Comparison of ENCODE assay signal across 19 cellular contexts in the genomic region with DNA sequence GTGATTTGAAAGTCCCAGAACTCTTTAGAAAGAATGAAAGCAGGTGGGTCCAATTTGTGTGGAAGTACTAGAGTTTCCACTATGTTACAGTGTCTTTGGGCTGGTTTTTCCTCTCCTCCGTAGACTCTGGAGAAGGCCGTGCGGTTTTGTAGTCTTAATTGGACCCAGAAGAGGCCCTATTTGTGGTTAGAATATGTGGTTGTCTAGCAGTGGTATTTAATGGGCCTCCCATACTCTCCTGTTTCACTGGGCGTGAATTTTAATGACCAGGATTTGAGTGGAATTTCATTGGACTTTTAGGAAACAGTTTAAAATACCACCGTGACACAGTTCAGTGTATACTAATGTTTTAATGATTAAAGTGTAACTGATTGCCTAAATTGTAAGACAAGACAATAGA.
"Had no signal": no experiment of that assay in that cellular context is flagged by ENCODE, and none has a peak within 500 bp of the region (broad histone marks: within the 10 kb centered on the region; RNA-seq: fewer than 3 reads in every experiment).

No MANE protein-coding gene starts in this region.

- H3K9me3 Mint-ChIP-seq: activated B cell treated with CpG ODN at 0.5 μM for 24 hours; activated CD8-positive, alpha-beta T cell treated with anti-CD3 and anti-CD28 coated beads for 36 hours; activated naive CD8-positive, alpha-beta T cell treated with anti-CD3 and anti-CD28 coated beads for 36 hours; dendritic cell treated with granulocyte-macrophage colony-stimulating factor and Interleukin-4, amounts not matched to agents 40 ng/mL and 50 ng/mL, for 4 days; naive thymus-derived CD8-positive, alpha-beta T cell; stimulated activated naive CD8-positive, alpha-beta T cell treated with anti-CD3 and anti-CD28 coated beads, Interleukin-15, amount 100 ng/mL, for 72 hours; T-helper 2 cell treated with Interferon-gamma antibody and Interleukin-4, amounts not matched to agents 5 μg/mL and 100 μg/mL, for 36 hours had no signal

- H2AFZ ChIP-seq: hepatocyte had no signal

- H3K4me3 ChIP-seq: hepatocyte, left ventricle myocardium inferior, mucosa of descending colon, right atrium auricular region, thoracic aorta, upper lobe of right lung had no signal

- H3K4me3 Mint-ChIP-seq: activated B cell treated with CpG ODN at 0.5 μM for 24 hours; activated CD8-positive, alpha-beta T cell treated with anti-CD3 and anti-CD28 coated beads for 36 hours; activated naive CD8-positive, alpha-beta T cell treated with anti-CD3 and anti-CD28 coated beads for 36 hours; dendritic cell treated with granulocyte-macrophage colony-stimulating factor and Interleukin-4, amounts not matched to agents 40 ng/mL and 50 ng/mL, for 4 days; naive thymus-derived CD8-positive, alpha-beta T cell; stimulated activated naive CD8-positive, alpha-beta T cell treated with anti-CD3 and anti-CD28 coated beads, Interleukin-15, amount 100 ng/mL, for 72 hours; T-helper 2 cell treated with Interferon-gamma antibody and Interleukin-4, amounts not matched to agents 5 μg/mL and 100 μg/mL, for 36 hours had no signal

- H3K27me3 Mint-ChIP-seq: activated B cell treated with CpG ODN at 0.5 μM for 24 hours; activated CD8-positive, alpha-beta T cell treated with anti-CD3 and anti-CD28 coated beads for 36 hours; activated naive CD8-positive, alpha-beta T cell treated with anti-CD3 and anti-CD28 coated beads for 36 hours; dendritic cell treated with granulocyte-macrophage colony-stimulating factor and Interleukin-4, amounts not matched to agents 40 ng/mL and 50 ng/mL, for 4 days; naive thymus-derived CD8-positive, alpha-beta T cell; progenitor cell of endocrine pancreas; stimulated activated naive CD8-positive, alpha-beta T cell treated with anti-CD3 and anti-CD28 coated beads, Interleukin-15, amount 100 ng/mL, for 72 hours had no signal

- H3K4me1 ChIP-seq: left ventricle myocardium inferior, right atrium auricular region, upper lobe of right lung had no signal

- H3K27ac ChIP-seq: epithelial cell of prostate, hepatocyte, left ventricle myocardium inferior, right atrium auricular region, thoracic aorta, upper lobe of right lung had no signal

- H3K36me3 ChIP-seq: left ventricle myocardium inferior, right atrium auricular region, thoracic aorta, upper lobe of right lung had no signal

- H3K27ac Mint-ChIP-seq: activated B cell treated with CpG ODN at 0.5 μM for 24 hours; activated CD8-positive, alpha-beta T cell treated with anti-CD3 and anti-CD28 coated beads for 36 hours; activated naive CD8-positive, alpha-beta T cell treated with anti-CD3 and anti-CD28 coated beads for 36 hours; dendritic cell treated with granulocyte-macrophage colony-stimulating factor and Interleukin-4, amounts not matched to agents 40 ng/mL and 50 ng/mL, for 4 days; progenitor cell of endocrine pancreas; stimulated activated naive CD8-positive, alpha-beta T cell treated with anti-CD3 and anti-CD28 coated beads, Interleukin-15, amount 100 ng/mL, for 72 hours; T-helper 2 cell treated with Interferon-gamma antibody and Interleukin-4, amounts not matched to agents 5 μg/mL and 100 μg/mL, for 36 hours had no signal

- ATAC-seq: mucosa of descending colon; naive thymus-derived CD8-positive, alpha-beta T cell; upper lobe of right lung had no signal

- H3K9me3 ChIP-seq: left ventricle myocardium inferior, mucosa of descending colon, right atrium auricular region, thoracic aorta, upper lobe of right lung had no signal

- H3K4me2 ChIP-seq: hepatocyte had no signal

- H3K27me3 ChIP-seq: hepatocyte, right atrium auricular region, upper lobe of right lung had no signal

- DNase-seq: activated B cell treated with CpG ODN at 0.5 μM for 24 hours; activated CD4-positive, alpha-beta T cell treated with anti-CD3 and anti-CD28 coated beads for 48 hours; activated CD8-positive, alpha-beta T cell treated with anti-CD3 and anti-CD28 coated beads for 36 hours; activated naive CD8-positive, alpha-beta T cell treated with anti-CD3 and anti-CD28 coated beads for 36 hours; effector memory CD4-positive, alpha-beta T cell; left ventricle myocardium inferior; mucosa of descending colon; naive thymus-derived CD8-positive, alpha-beta T cell; small intestine; stimulated activated CD4-positive, alpha-beta T cell treated with anti-CD3 and anti-CD28 coated beads, Interleukin-4, amount 100 ng/mL, for 24 hours; stimulated activated naive CD8-positive, alpha-beta T cell treated with anti-CD3 and anti-CD28 coated beads, Interleukin-15, amount 100 ng/mL, for 72 hours; upper lobe of right lung had no signal
